Comparison of ENCODE assay signal across 13 cellular contexts in the genomic region with DNA sequence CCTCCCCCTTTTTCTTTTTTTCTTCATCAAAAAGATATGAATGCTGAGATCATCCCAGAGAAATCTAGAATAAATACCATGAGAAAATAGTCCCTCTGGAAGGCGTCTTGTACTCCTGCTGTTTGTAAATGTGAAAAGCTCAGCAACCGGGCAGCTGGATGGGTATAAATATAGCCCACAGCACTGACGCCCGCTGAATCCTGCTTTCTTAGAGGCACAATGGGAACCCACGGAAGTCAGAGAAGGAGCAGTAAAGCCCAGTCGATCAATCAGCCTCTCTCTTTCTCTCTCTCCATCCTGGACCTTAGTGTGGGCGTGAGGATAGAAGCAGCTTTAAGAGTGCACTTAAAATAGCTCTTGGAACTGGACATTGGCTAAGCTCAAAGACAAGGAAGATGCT.
DNase-seq lines count a peak whose midpoint lies in the region; ATAC-seq and TF ChIP-seq lines count a peak whose summit lies in the region.
"Had no signal": no experiment of that assay in that cellular context is flagged by ENCODE, and none has a peak within 500 bp of the region (broad histone marks: within the 10 kb centered on the region; RNA-seq: fewer than 3 reads in every experiment).

No MANE protein-coding gene starts in this region.

- H3K4me3 ChIP-seq in RWPE2 (ENCODE audit: severe bottlenecking) (no peak overlapping the region), fibroblast of pulmonary artery (replicated peaks; ENCODE audit: low read depth, low read length) (no peak overlapping the region), thyroid gland (replicated peaks in 1 of 3) (no peak overlapping the region)
- H3K4me3 ChIP-seq: mucosa of descending colon had no signal

- TF ChIP-seq CTCF in RWPE2 (IDR thresholded peaks at IDR 0.05; ENCODE audit: poor library complexity, severe bottlenecking) (no peak), fibroblast of pulmonary artery (IDR thresholded peaks at IDR 0.05; ENCODE audit: low read length, missing control alignments) (no peak), nephron progenitor cell (IDR thresholded peaks at IDR 0.05) (no peak), thyroid gland (IDR thresholded peaks at IDR 0.05) (no peak)

- WGBS in thyroid gland, 2 donors, result 44 to 60% methylated on average over 7 of the region's 7 CpGs

- DNase-seq in RWPE2 (ENCODE audit: low spot score), result no peak
- peak; percentile 22 for DNase-seq in fibroblast of pulmonary artery (ENCODE audit: low read depth)
- no peak for DNase-seq in nephron progenitor cell
- DNase-seq in T-helper 1 cell, result no peak
- no peak for DNase-seq in midbrain (lab: John Stamatoyannopoulos, UW)
- DNase-seq in OCI-M1 (lab: John Stamatoyannopoulos, UW), result no peak
- no peak for DNase-seq in thyroid gland
- DNase-seq: effector memory CD4-positive, alpha-beta T cell; GF-D8; mucosa of descending colon; NCI-H2171 treated with DMSO at 0.1 percent for 48 hours had no signal

- peaks cover 39% of the 10 kb centered on the region for H3K36me3 Mint-ChIP-seq in nephron progenitor cell (ENCODE audit: low read depth)

- peaks cover 6% of the 10 kb centered on the region for H3K9me3 Mint-ChIP-seq in nephron progenitor cell
- H3K9me3 Mint-ChIP-seq: activated naive CD4-positive, alpha-beta T cell treated with anti-CD3 and anti-CD28 coated beads, Interleukin-2, amount 50 U/mL, for 24 hours had no signal

- no peak for TF ChIP-seq POLR2A in thyroid gland (IDR thresholded peaks at IDR 0.05)

- intact Hi-C loops in thyroid gland (cut with DNase I), result no loop called here

- no peak for ATAC-seq in RWPE2 (ENCODE audit: low read depth)
- ATAC-seq: mucosa of descending colon had no signal

- H3K27me3 ChIP-seq in RWPE2 (ENCODE audit: insufficient read depth, poor library complexity, severe bottlenecking) (no peaks in the 10 kb centered on the region), thyroid gland (no peaks in the 10 kb centered on the region)

- H3K27ac Mint-ChIP-seq in nephron progenitor cell, result peak overlapping the region; percentile 60

- no peak overlapping the region for H3K4me3 Mint-ChIP-seq in nephron progenitor cell
- H3K4me3 Mint-ChIP-seq: activated naive CD4-positive, alpha-beta T cell treated with anti-CD3 and anti-CD28 coated beads, Interleukin-2, amount 50 U/mL, for 24 hours had no signal

- peaks cover 24% of the 10 kb centered on the region for H3K4me1 ChIP-seq in RWPE2 (ENCODE audit: insufficient read depth, poor library complexity, severe bottlenecking)
- H3K4me1 ChIP-seq in thyroid gland, result peaks cover 9 to 38% of the 10 kb centered on the region in 2 donors

- H3K9me3 ChIP-seq in RWPE2 (ENCODE audit: severe bottlenecking), result no peaks in the 10 kb centered on the region
- no peaks in the 10 kb centered on the region for H3K9me3 ChIP-seq in thyroid gland
- H3K9me3 ChIP-seq: mucosa of descending colon had no signal

- no peaks in the 10 kb centered on the region for H3K27me3 Mint-ChIP-seq in nephron progenitor cell (ENCODE audit: low read depth, poor library complexity)
- H3K27me3 Mint-ChIP-seq: activated naive CD4-positive, alpha-beta T cell treated with anti-CD3 and anti-CD28 coated beads, Interleukin-2, amount 50 U/mL, for 24 hours had no signal

- H3K27ac ChIP-seq in RWPE2 (ENCODE audit: poor library complexity, severe bottlenecking) (peak overlapping the region; percentile 92), temporal lobe (ENCODE audit: low read depth, low read length) (peak overlapping the region; percentile 74), thyroid gland (peak overlapping the region in 1 of 3 donors; percentile 57)

- peaks cover 56% of the 10 kb centered on the region for H3K4me1 Mint-ChIP-seq in nephron progenitor cell

- H3K36me3 ChIP-seq in RWPE2 (ENCODE audit: low read depth), result no peaks in the 10 kb centered on the region
- no peaks in the 10 kb centered on the region for H3K36me3 ChIP-seq in thyroid gland
